ENCODE assay signal across 1 cellular context in genomic region chr6:70210462-70210861, GRCh38.
TF ChIP-seq lines count a peak whose summit lies in the region.

No MANE protein-coding gene starts in this region.

TF ChIP-seq in GM12878, 131 proteins besides CTCF, POLR2A, EP300 and RAD21 (continued from another document):
- TF ChIP-seq ZBTB11 (CRISPR knock-in tag; IDR thresholded peaks at IDR 0.05) (no peak), SREBF1 (IDR thresholded peaks at IDR 0.05; ENCODE audit: low read length) (no peak), PAX5 (IDR thresholded peaks at IDR 0.05; ENCODE audit: borderline replicate concordance, low read depth, low read length) (no peak), FOXK2 (IDR thresholded peaks at IDR 0.05) (no peak)
